ENCODE assay signal across 8 cellular contexts in genomic region chr2:121736462-121737336, GRCh38. TPM values are rescaled to one million over a fixed set of nuclear protein-coding genes. Genes with fewer than 3 reads are reported as not detected.
DNase-seq lines count a peak whose midpoint lies in the region; ATAC-seq and TF ChIP-seq lines count a peak whose summit lies in the region.

Gene NIFK, minus strand, starts transcription at chr2:121736875. Its CDS starts 25 bp downstream, at chr2:121736850.

- peak within 1 kb of the TSS; percentile 68 for H3K27ac ChIP-seq in PC-3 (ENCODE audit: low read length)
- H3K27ac ChIP-seq in epithelial cell of prostate = peak within 1 kb of the TSS; percentile 68

- DNase-seq in DMS153 treated with DMSO at 0.1 percent for 48 hours (lab: John Stamatoyannopoulos, UW; ENCODE audit: unreplicated experiment) = peak; percentile 94
- peak; percentile 93 for DNase-seq in Jurkat, Clone E6-1 (ENCODE audit: low read depth, low spot score)
- DNase-seq in PC-3 = peak; percentile 96
- DNase-seq in activated T-cell treated with anti-CD3 and anti-CD28 coated beads for 48 hours (ENCODE audit: low read depth) = peak; percentile 100
- DNase-seq in epithelial cell of prostate (ENCODE audit: low read depth, low spot score) = peak; percentile 80
- DNase-seq in mucosa of descending colon = peak; percentile 100
- peak; percentile 100 for DNase-seq in stimulated activated CD8-positive, alpha-beta memory T cell treated with anti-CD3 and anti-CD28 coated beads, Interleukin-4, amount 100 ng/mL, for 1 hour (ENCODE audit: low read depth in 2 of 2, low spot score in 1 of 2)

- TF ChIP-seq CTCF in PC-3 (conservative IDR thresholded peaks at IDR 0.05; ENCODE audit: low read depth, low read length) (no peak), mucosa of descending colon (IDR thresholded peaks at IDR 0.05) (no peak)

- POLR2A ChIA-PET in PC-3 (lab: Charles Lee; ENCODE audit: unreplicated experiment) = interaction anchor here (0.6 to 0.8 kb wide), 3 partner anchors 42 to 372 kb away, joined by 3 to 21 read pairs (median 3); no protein-coding TSS in a partner anchor

- H2AFZ ChIP-seq in PC-3 (ENCODE audit: low read length) = peak within 1 kb of the TSS; percentile 88

- peaks cover 25% of the 10 kb centered on the region; the same call in 1 of the 2 replicates for H3K36me3 ChIP-seq in PC-3 (ENCODE audit: low read depth, low read length)
- H3K36me3 ChIP-seq in mucosa of descending colon (ENCODE audit: low read depth) = peaks cover 5% of the 10 kb centered on the region

- peaks cover 40% of the 10 kb centered on the region for H3K79me2 ChIP-seq in PC-3 (ENCODE audit: low read length)

- no peaks in the 10 kb centered on the region for H3F3A ChIP-seq in PC-3 (ENCODE audit: low read length, unreplicated experiment)

- peak within 1 kb of the TSS; percentile 100 for H3K9ac ChIP-seq in PC-3 (ENCODE audit: low read length)

- no peaks in the 10 kb centered on the region for H3K9me2 ChIP-seq in PC-3 (replicated peaks; ENCODE audit: low read length)

- H3K4me1 ChIP-seq in PC-3 (ENCODE audit: insufficient read depth, low read length) = peaks cover 9% of the 10 kb centered on the region
- H3K4me1 ChIP-seq in mucosa of descending colon (ENCODE audit: low read depth) = peaks cover 10% of the 10 kb centered on the region

- ATAC-seq in GM21717 (IDR thresholded peaks at IDR 0.05; ENCODE audit: unreplicated experiment) = peak; percentile 91
- ATAC-seq in PC-3 = peak; percentile 93
- peak; percentile 98 for ATAC-seq in mucosa of descending colon

- intact Hi-C loops in PC-3 (cut with micrococcal nuclease) = loop anchor here (1.0 to 2.0 kb wide), 2 partner anchors 18 to 205 kb away; partner anchors contain the start of gene TSN
- intact Hi-C loops in mucosa of descending colon (cut with DNase I, micrococcal nuclease) = no loop called here

- no peaks in the 10 kb centered on the region for H3K9me3 ChIP-seq in PC-3 (ENCODE audit: low read length)
- no peaks in the 10 kb centered on the region for H3K9me3 ChIP-seq in mucosa of descending colon

- no TSS peak for BruUV-seq in PC-3 (replicated peaks; lab: Mats Ljungman, UMichigan)

- no peaks in the 10 kb centered on the region for H3K27me3 ChIP-seq in PC-3 (ENCODE audit: low read length)

- CTCF ChIA-PET in PC-3 (lab: Charles Lee) = interaction anchor here (0.7 kb wide), 2 partner anchors 88 to 170 kb away, joined by 5 to 22 read pairs; no protein-coding TSS in a partner anchor

- H3K4me2 ChIP-seq in PC-3 (ENCODE audit: low read length) = peak within 1 kb of the TSS; percentile 90

- peaks cover 16% of the 10 kb centered on the region for H4K20me1 ChIP-seq in PC-3 (ENCODE audit: low read length)

- H3K4me3 ChIP-seq in Jurkat, Clone E6-1 (ENCODE audit: low read length) = peak within 1 kb of the TSS; percentile 83
- H3K4me3 ChIP-seq in PC-3 (ENCODE audit: low read length) = peak within 1 kb of the TSS; percentile 100
- H3K4me3 ChIP-seq in mucosa of descending colon = peak within 1 kb of the TSS; percentile 90

RNA-seq across cellular contexts. Expression of gene NIFK, which starts in this region (rescaled TPM):
- 119 TPM for polyA plus RNA-seq in Jurkat, Clone E6-1 (2012; ENCODE audit: insufficient read depth, insufficient read length)
- total RNA-seq in PC-3 (2014; rRNA removed) (42.1 and 64.1 TPM in 2 replicates), mucosa of descending colon (10 to 100 TPM; 28.5 to 37.4 (median 31.2) TPM)

Comparison
In these comparisons a context has a peak if more than half of its experiments do, and no peak if none do; other contexts are left out.
1. Peak in every context shown above with its lines: DNase-seq, ATAC-seq, H3K4me3 ChIP-seq and H3K27ac ChIP-seq.